2 cellular contexts compared by ENCODE assay signal in genomic region chr2:74188696-74189095, GRCh38.
TF ChIP-seq lines count a peak whose summit lies in the region.

No MANE protein-coding gene starts in this region.

TF ChIP-seq in GM23338, 12 proteins besides CTCF, POLR2A, EP300 and RAD21:
- TF ChIP-seq STAT1 (IDR thresholded peaks at IDR 0.05; ENCODE audit: unreplicated experiment) (no peak), ZNF331 (CRISPR knock-in tag; IDR thresholded peaks at IDR 0.05; ENCODE audit: low read depth) (no peak), CREB1 (CRISPR knock-in tag; IDR thresholded peaks at IDR 0.05; ENCODE audit: low read depth) (no peak), EZH2 (IDR thresholded peaks at IDR 0.05; ENCODE audit: low read depth, unreplicated experiment) (no peak), ZNF114 (CRISPR knock-in tag; IDR thresholded peaks at IDR 0.05) (no peak), POLR2AphosphoS5 (IDR thresholded peaks at IDR 0.05; ENCODE audit: low read depth) (no peak), JUNB (IDR thresholded peaks at IDR 0.05; ENCODE audit: unreplicated experiment) (no peak), NANOG (IDR thresholded peaks at IDR 0.05; ENCODE audit: borderline replicate concordance) (no peak), EZH2phosphoT487 (IDR thresholded peaks at IDR 0.05; ENCODE audit: unreplicated experiment) (no peak)
- TF ChIP-seq, protein P1, sequence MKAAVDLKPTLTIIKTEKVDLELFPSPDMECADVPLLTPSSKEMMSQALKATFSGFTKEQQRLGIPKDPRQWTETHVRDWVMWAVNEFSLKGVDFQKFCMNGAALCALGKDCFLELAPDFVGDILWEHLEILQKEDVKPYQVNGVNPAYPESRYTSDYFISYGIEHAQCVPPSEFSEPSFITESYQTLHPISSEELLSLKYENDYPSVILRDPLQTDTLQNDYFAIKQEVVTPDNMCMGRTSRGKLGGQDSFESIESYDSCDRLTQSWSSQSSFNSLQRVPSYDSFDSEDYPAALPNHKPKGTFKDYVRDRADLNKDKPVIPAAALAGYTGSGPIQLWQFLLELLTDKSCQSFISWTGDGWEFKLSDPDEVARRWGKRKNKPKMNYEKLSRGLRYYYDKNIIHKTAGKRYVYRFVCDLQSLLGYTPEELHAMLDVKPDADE (IDR thresholded peaks at IDR 0.05): no peak
- TF ChIP-seq, protein P2, sequence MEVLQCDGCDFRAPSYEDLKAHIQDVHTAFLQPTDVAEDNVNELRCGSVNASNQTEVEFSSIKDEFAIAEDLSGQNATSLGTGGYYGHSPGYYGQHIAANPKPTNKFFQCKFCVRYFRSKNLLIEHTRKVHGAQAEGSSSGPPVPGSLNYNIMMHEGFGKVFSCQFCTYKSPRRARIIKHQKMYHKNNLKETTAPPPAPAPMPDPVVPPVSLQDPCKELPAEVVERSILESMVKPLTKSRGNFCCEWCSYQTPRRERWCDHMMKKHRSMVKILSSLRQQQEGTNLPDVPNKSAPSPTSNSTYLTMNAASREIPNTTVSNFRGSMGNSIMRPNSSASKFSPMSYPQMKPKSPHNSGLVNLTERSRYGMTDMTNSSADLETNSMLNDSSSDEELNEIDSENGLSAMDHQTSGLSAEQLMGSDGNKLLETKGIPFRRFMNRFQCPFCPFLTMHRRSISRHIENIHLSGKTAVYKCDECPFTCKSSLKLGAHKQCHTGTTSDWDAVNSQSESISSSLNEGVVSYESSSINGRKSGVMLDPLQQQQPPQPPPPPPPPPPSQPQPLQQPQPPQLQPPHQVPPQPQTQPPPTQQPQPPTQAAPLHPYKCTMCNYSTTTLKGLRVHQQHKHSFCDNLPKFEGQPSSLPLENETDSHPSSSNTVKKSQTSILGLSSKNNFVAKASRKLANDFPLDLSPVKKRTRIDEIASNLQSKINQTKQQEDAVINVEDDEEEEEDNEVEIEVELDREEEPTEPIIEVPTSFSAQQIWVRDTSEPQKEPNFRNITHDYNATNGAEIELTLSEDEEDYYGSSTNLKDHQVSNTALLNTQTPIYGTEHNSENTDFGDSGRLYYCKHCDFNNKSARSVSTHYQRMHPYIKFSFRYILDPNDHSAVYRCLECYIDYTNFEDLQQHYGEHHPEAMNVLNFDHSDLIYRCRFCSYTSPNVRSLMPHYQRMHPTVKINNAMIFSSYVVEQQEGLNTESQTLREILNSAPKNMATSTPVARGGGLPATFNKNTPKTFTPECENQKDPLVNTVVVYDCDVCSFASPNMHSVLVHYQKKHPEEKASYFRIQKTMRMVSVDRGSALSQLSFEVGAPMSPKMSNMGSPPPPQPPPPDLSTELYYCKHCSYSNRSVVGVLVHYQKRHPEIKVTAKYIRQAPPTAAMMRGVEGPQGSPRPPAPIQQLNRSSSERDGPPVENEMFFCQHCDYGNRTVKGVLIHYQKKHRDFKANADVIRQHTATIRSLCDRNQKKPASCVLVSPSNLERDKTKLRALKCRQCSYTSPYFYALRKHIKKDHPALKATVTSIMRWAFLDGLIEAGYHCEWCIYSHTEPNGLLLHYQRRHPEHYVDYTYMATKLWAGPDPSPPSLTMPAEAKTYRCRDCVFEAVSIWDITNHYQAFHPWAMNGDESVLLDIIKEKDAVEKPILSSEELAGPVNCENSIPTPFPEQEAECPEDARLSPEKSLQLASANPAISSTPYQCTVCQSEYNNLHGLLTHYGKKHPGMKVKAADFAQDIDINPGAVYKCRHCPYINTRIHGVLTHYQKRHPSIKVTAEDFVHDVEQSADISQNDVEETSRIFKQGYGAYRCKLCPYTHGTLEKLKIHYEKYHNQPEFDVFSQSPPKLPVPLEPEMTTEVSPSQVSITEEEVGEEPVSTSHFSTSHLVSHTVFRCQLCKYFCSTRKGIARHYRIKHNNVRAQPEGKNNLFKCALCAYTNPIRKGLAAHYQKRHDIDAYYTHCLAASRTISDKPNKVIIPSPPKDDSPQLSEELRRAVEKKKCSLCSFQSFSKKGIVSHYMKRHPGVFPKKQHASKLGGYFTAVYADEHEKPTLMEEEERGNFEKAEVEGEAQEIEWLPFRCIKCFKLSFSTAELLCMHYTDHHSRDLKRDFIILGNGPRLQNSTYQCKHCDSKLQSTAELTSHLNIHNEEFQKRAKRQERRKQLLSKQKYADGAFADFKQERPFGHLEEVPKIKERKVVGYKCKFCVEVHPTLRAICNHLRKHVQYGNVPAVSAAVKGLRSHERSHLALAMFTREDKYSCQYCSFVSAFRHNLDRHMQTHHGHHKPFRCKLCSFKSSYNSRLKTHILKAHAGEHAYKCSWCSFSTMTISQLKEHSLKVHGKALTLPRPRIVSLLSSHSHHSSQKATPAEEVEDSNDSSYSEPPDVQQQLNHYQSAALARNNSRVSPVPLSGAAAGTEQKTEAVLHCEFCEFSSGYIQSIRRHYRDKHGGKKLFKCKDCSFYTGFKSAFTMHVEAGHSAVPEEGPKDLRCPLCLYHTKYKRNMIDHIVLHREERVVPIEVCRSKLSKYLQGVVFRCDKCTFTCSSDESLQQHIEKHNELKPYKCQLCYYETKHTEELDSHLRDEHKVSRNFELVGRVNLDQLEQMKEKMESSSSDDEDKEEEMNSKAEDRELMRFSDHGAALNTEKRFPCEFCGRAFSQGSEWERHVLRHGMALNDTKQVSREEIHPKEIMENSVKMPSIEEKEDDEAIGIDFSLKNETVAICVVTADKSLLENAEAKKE (CRISPR knock-in tag; IDR thresholded peaks at IDR 0.05): no peak
- TF ChIP-seq, protein P3, sequence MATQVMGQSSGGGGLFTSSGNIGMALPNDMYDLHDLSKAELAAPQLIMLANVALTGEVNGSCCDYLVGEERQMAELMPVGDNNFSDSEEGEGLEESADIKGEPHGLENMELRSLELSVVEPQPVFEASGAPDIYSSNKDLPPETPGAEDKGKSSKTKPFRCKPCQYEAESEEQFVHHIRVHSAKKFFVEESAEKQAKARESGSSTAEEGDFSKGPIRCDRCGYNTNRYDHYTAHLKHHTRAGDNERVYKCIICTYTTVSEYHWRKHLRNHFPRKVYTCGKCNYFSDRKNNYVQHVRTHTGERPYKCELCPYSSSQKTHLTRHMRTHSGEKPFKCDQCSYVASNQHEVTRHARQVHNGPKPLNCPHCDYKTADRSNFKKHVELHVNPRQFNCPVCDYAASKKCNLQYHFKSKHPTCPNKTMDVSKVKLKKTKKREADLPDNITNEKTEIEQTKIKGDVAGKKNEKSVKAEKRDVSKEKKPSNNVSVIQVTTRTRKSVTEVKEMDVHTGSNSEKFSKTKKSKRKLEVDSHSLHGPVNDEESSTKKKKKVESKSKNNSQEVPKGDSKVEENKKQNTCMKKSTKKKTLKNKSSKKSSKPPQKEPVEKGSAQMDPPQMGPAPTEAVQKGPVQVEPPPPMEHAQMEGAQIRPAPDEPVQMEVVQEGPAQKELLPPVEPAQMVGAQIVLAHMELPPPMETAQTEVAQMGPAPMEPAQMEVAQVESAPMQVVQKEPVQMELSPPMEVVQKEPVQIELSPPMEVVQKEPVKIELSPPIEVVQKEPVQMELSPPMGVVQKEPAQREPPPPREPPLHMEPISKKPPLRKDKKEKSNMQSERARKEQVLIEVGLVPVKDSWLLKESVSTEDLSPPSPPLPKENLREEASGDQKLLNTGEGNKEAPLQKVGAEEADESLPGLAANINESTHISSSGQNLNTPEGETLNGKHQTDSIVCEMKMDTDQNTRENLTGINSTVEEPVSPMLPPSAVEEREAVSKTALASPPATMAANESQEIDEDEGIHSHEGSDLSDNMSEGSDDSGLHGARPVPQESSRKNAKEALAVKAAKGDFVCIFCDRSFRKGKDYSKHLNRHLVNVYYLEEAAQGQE (IDR thresholded peaks at IDR 0.05; ENCODE audit: unreplicated experiment): no peak

TF ChIP-seq in IMR-90, 13 proteins besides CTCF, POLR2A, EP300 and RAD21:
- TF ChIP-seq MAFK (IDR thresholded peaks at IDR 0.05; ENCODE audit: low read depth, low read length): no peak
- TF ChIP-seq NFE2L2 (IDR thresholded peaks at IDR 0.05; ENCODE audit: low read depth, low read length): no peak
- no peak for TF ChIP-seq SMC3 (IDR thresholded peaks at IDR 0.05; ENCODE audit: low read depth, low read length)
- TF ChIP-seq MXI1 (IDR thresholded peaks at IDR 0.05; ENCODE audit: borderline replicate concordance, low read depth, low read length): no peak
- TF ChIP-seq, protein P4, sequence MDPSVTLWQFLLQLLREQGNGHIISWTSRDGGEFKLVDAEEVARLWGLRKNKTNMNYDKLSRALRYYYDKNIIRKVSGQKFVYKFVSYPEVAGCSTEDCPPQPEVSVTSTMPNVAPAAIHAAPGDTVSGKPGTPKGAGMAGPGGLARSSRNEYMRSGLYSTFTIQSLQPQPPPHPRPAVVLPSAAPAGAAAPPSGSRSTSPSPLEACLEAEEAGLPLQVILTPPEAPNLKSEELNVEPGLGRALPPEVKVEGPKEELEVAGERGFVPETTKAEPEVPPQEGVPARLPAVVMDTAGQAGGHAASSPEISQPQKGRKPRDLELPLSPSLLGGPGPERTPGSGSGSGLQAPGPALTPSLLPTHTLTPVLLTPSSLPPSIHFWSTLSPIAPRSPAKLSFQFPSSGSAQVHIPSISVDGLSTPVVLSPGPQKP (IDR thresholded peaks at IDR 0.05; ENCODE audit: borderline replicate concordance, low read depth, low read length): no peak
- no peak for TF ChIP-seq CHD1 (IDR thresholded peaks at IDR 0.05; ENCODE audit: low read depth, low read length)
